Comparison of ENCODE assay signal across 9 cellular contexts in the genomic region with DNA sequence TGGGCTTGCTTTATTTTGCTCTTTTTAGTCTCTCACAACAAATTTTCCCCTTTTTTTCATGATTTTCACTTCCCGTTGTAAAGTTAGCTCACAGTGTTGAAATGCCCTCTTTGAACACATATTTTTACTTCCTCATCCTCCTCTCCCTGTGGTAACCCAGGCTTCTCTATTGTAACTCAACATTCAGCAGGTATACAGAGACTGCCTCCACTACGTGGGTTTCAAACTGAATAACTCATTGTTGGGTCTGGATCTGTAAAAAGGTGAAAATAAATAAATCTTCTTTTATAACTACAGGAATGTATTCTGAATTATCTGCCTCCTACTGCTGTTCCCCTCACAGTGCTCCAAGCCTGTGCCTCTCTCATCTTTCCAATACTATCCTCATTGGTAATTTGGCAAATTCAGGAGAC.
A peak's percentile ranks its signal among the peaks of the same experiment; 100 is the strongest.
DNase-seq lines count a peak whose midpoint lies in the region; ATAC-seq and TF ChIP-seq lines count a peak whose summit lies in the region.
"Had no signal": no experiment of that assay in that cellular context is flagged by ENCODE, and none has a peak within 500 bp of the region (broad histone marks: within the 10 kb centered on the region; RNA-seq: fewer than 3 reads in every experiment).

No MANE protein-coding gene starts in this region.

- H3K4me2 ChIP-seq in PC-9, result peak overlapping the region; percentile 86

- H2AFZ ChIP-seq in PC-9, result no peak overlapping the region

- CTCF ChIA-PET in PC-9 (lab: Charles Lee), result interaction anchor here (0.7 kb wide), 2 partner anchors 308 to 339 kb away, joined by 5 to 11 read pairs; no protein-coding TSS in a partner anchor

- H3K4me1 ChIP-seq in right atrium auricular region, result peaks cover 0 to 21% of the 10 kb centered on the region in 2 donors
- peaks cover 61% of the 10 kb centered on the region for H3K4me1 ChIP-seq in PC-9 (replicated peaks; ENCODE audit: insufficient read depth)
- peaks cover 38% of the 10 kb centered on the region for H3K4me1 ChIP-seq in upper lobe of right lung

- intact Hi-C loops in Right ventricle myocardium superior (cut with DNase I), result no loop called here
- intact Hi-C loops in PC-9 (cut with micrococcal nuclease; ENCODE audit: unreplicated experiment), result loop anchor here (1.0 to 5.0 kb wide), 2 partner anchors 36 to 75 kb away; no protein-coding TSS in a partner anchor
- intact Hi-C loops in upper lobe of right lung (cut with DNase I), result no loop called here

- ATAC-seq in Right ventricle myocardium superior (ENCODE audit: poor library complexity) (peak; percentile 56), upper lobe of right lung (peak; percentile 54)

- peaks cover 96% of the 10 kb centered on the region for H3K79me2 ChIP-seq in PC-9 (ENCODE audit: low read depth)

- DNase-seq in Right ventricle myocardium superior (no peak), right atrium auricular region (ENCODE audit: low spot score) (no peak), PC-9 (no peak), fibroblast of pulmonary artery (ENCODE audit: low read depth) (no peak), upper lobe of right lung (no peak), amygdala (lab: John Stamatoyannopoulos, UW) (no peak), substantia nigra (lab: John Stamatoyannopoulos, UW) (no peak), NCI-H2107 (lab: John Stamatoyannopoulos, UW) (no peak)
- DNase-seq: heart right ventricle had no signal

- peaks cover 26% of the 10 kb centered on the region; the same call in 1 of the 2 replicates for H4K20me1 ChIP-seq in PC-9 (ENCODE audit: insufficient read depth)

- H3K4me3 ChIP-seq in right atrium auricular region, result no peak overlapping the region
- peak overlapping the region; percentile 97 for H3K4me3 ChIP-seq in PC-9
- peak overlapping the region; percentile 85 for H3K4me3 ChIP-seq in fibroblast of pulmonary artery (replicated peaks; ENCODE audit: low read depth, low read length)
- H3K4me3 ChIP-seq in upper lobe of right lung, result peak overlapping the region; percentile 77

- H3K9me3 ChIP-seq in right atrium auricular region (no peaks in the 10 kb centered on the region), PC-9 (ENCODE audit: insufficient read depth, low read depth) (no peaks in the 10 kb centered on the region), upper lobe of right lung (no peaks in the 10 kb centered on the region)
- H3K9me3 ChIP-seq: heart right ventricle had no signal

- no peak for TF ChIP-seq CTCF in right atrium auricular region (IDR thresholded peaks at IDR 0.05)
- TF ChIP-seq CTCF in PC-9 (conservative IDR thresholded peaks at IDR 0.05), result no peak
- TF ChIP-seq CTCF in fibroblast of pulmonary artery (IDR thresholded peaks at IDR 0.05; ENCODE audit: low read length, missing control alignments), result no peak
- TF ChIP-seq CTCF in upper lobe of right lung (IDR thresholded peaks at IDR 0.05), result no peak

- H3K27ac ChIP-seq in right atrium auricular region (peak overlapping the region in 1 of 2 donors; percentile 39), PC-9 (peak overlapping the region; percentile 99), upper lobe of right lung (peak overlapping the region; percentile 97), substantia nigra (ENCODE audit: low read depth, low read length, poor library complexity, severe bottlenecking) (no peak overlapping the region)

- H3K36me3 ChIP-seq in right atrium auricular region (peaks cover 3% of the 10 kb centered on the region), PC-9 (ENCODE audit: low read depth) (peaks cover 48% of the 10 kb centered on the region), upper lobe of right lung (peaks cover 19% of the 10 kb centered on the region)

- POLR2A ChIA-PET in PC-9 (lab: Charles Lee; ENCODE audit: unreplicated experiment), result no interaction called here

- no TSS peak for BruUV-seq in PC-9 (replicated peaks; lab: Mats Ljungman, UMichigan)

- H3K27me3 ChIP-seq in right atrium auricular region (peaks cover 0 to 4% of the 10 kb centered on the region in 2 donors), PC-9 (ENCODE audit: insufficient read depth, low read depth) (no peaks in the 10 kb centered on the region), upper lobe of right lung (no peaks in the 10 kb centered on the region)

- no peaks in the 10 kb centered on the region for H3K9me2 ChIP-seq in PC-9 (ENCODE audit: insufficient read depth)

- peaks cover 65% of the 10 kb centered on the region for H3F3A ChIP-seq in PC-9 (ENCODE audit: insufficient read depth, low read depth)

Comparison
In these comparisons a context has a peak if more than half of its experiments do, and no peak if none do; other contexts are left out.
1. H3K4me3 ChIP-seq: peak in PC-9 (single experiment), fibroblast of pulmonary artery (single experiment) and upper lobe of right lung (single experiment); none in right atrium auricular region (0 of 2).